ENCODE assay signal across 9 cellular contexts in the genomic region with DNA sequence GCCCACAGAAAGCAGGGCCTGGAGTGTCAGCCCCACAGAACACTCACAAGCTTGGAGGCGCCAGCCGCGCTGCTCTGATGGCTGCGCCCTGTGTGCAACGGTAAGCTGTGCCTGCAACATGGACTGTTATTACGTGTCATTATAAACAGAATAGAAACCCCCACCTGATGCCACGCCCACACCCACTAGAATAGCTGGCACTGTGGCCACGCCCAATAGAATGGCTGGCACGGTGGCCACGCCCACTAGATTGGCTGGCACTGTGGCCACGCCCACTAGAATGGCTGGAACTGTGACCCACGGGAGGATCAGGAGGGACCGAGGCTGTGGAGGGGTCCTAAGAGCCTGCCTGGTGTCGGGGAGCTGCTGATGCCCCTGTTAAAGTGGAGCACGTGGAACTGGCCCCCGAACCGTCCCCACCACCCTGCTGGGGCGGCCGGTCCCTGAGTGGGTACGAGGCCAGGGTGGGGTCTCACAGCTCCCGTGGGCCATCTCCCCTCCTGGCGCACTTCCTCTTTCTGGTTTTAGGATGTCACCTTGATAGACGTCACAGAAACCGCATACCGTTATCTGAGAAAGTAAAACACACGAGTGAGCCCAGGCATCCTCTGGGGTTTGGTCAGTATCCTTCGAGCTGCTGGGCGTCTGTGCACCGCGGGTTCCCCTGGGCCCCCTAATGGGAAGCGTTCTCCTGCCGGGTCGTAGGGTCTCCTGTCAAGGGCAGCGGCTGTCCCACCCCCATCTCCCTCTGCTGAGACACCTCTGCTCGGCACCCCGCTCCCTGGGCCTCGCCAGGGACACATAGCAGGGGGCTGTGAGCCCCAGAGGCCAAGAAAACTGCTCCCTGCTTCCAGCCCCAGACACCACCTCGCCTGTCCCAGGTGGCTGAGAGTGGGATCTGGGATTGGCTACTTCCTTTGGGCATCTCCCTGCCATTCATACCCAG. TPM values are rescaled to one million over a fixed set of nuclear protein-coding genes. Genes with fewer than 3 reads are reported as not detected.
DNase-seq lines count a peak whose midpoint lies in the region; ATAC-seq and TF ChIP-seq lines count a peak whose summit lies in the region.
"Had no signal": no experiment of that assay in that cellular context is flagged by ENCODE, and none has a peak within 500 bp of the region (broad histone marks: within the 10 kb centered on the region; RNA-seq: fewer than 3 reads in every experiment).

No MANE protein-coding gene starts in this region.

- intact Hi-C loops in testis (cut with DNase I; ENCODE audit: low total_unique reads), result no loop called here

- TF ChIP-seq CTCF in testis (IDR thresholded peaks at IDR 0.05) (no peak), brain microvascular endothelial cell (IDR thresholded peaks at IDR 0.05; ENCODE audit: low read depth, low read length, missing control alignments) (no peak), WERI-Rb-1 (IDR thresholded peaks at IDR 0.05; ENCODE audit: low read depth, low read length) (no peak)

- DNase-seq in CD1c-positive myeloid dendritic cell (ENCODE audit: extremely low spot score) (peak; percentile 71), testis (no peak), brain microvascular endothelial cell (no peak), WERI-Rb-1 (no peak)
- DNase-seq in activated CD4-positive, CD25-positive, alpha-beta regulatory T cell treated with anti-CD3 and anti-CD28 coated beads, Interleukin-2, amount 50 U/mL, for 16 hours (ENCODE audit: low read depth, low spot score), result peak; percentile 71

- ATAC-seq in GM19372 (IDR thresholded peaks at IDR 0.05; ENCODE audit: low read depth, unreplicated experiment), result peak; percentile 62
- peak; percentile 50 for ATAC-seq in HG03571 (IDR thresholded peaks at IDR 0.05; ENCODE audit: unreplicated experiment)
- peak; percentile 42 for ATAC-seq in esophagus mucosa

- in situ Hi-C loops in brain microvascular endothelial cell (cut with HindIII; ENCODE audit: low pct_ligation_motif_present, low sequenced_read_pairs), result no loop called here

- peaks cover 9% of the 10 kb centered on the region for H3K4me1 ChIP-seq in testis

- no peak for TF ChIP-seq POLR2A in testis (IDR thresholded peaks at IDR 0.05)

- no peaks in the 10 kb centered on the region for H3K27me3 ChIP-seq in testis
- H3K27me3 ChIP-seq in brain microvascular endothelial cell (replicated peaks), result peaks cover 69% of the 10 kb centered on the region
- H3K27me3 ChIP-seq in WERI-Rb-1 (ENCODE audit: insufficient read depth, low read depth, severe bottlenecking), result no peaks in the 10 kb centered on the region

- H3K9me3 ChIP-seq in testis (no peaks in the 10 kb centered on the region), WERI-Rb-1 (ENCODE audit: severe bottlenecking) (no peaks in the 10 kb centered on the region)

- H3K27ac ChIP-seq in testis (no peak overlapping the region), brain microvascular endothelial cell (no peak overlapping the region), WERI-Rb-1 (no peak overlapping the region)

- WGBS in testis, 2 donors, result 71 to 73% methylated on average over 26 to 38 of the region's 38 CpGs

- H3K4me3 ChIP-seq in testis, result no peak overlapping the region
- no peak overlapping the region for H3K4me3 ChIP-seq in brain microvascular endothelial cell (ENCODE audit: low read depth, low read length)
- no peak overlapping the region for H3K4me3 ChIP-seq in WERI-Rb-1 (ENCODE audit: low read depth, low read length)

- H3K36me3 ChIP-seq in testis (ENCODE audit: low read depth, missing control alignments) (no peaks in the 10 kb centered on the region), brain microvascular endothelial cell (replicated peaks) (no peaks in the 10 kb centered on the region), WERI-Rb-1 (no peaks in the 10 kb centered on the region)

RNA-seq across cellular contexts. Expression of a gene that starts 25.4 kb away (rescaled TPM):
- total RNA-seq in esophagus mucosa (0.76 TPM), testis (1 to 10 TPM; 2.9 to 3.2 TPM)
- polyA plus RNA-seq in testis (ENCODE audit: insufficient read depth, low read depth, low replicate concordance), result 2.1 TPM

RNA-seq across cellular contexts. Expression of a gene that starts 28.9 kb away (rescaled TPM):
- total RNA-seq in esophagus mucosa, result not detected
- total RNA-seq in testis, result 1 to 10 TPM; 5.3 to 6.6 TPM
- not detected for polyA plus RNA-seq in testis (ENCODE audit: insufficient read depth, low read depth, low replicate concordance)
- total RNA-seq: endothelial cell of umbilical vein had no signal
- polyA plus RNA-seq: endothelial cell of umbilical vein had no signal

RNA-seq across cellular contexts. Expression of a gene that starts 39.9 kb away (rescaled TPM):
- total RNA-seq in esophagus mucosa (42.7 TPM), testis (10 to 100 TPM; 41.9 to 42.6 TPM)
- 27.3 TPM for polyA plus RNA-seq in testis (ENCODE audit: insufficient read depth, low read depth, low replicate concordance)

RNA-seq across cellular contexts. Expression of a gene that starts 51.6 kb away (rescaled TPM):
- 26.2 TPM for total RNA-seq in esophagus mucosa
- 10 to 100 TPM; 98.6 to 99.7 TPM for total RNA-seq in testis
- polyA plus RNA-seq in testis (ENCODE audit: insufficient read depth, low read depth, low replicate concordance), result 50.5 TPM

Comparison
In these comparisons a context has a peak if more than half of its experiments do, and no peak if none do; other contexts are left out.
1. DNase-seq: peak in CD1c-positive myeloid dendritic cell (single experiment) and activated CD4-positive, CD25-positive, alpha-beta regulatory T cell treated with anti-CD3 and anti-CD28 coated beads, Interleukin-2, amount 50 U/mL, for 16 hours (single experiment); none in testis (single experiment), brain microvascular endothelial cell (single experiment) and WERI-Rb-1 (single experiment).
2. Peak in every context shown above with its lines, with median percentiles within 50 percentile points of each other: ATAC-seq.